Comparison of ENCODE assay signal across 28 cellular contexts in the genomic region with DNA sequence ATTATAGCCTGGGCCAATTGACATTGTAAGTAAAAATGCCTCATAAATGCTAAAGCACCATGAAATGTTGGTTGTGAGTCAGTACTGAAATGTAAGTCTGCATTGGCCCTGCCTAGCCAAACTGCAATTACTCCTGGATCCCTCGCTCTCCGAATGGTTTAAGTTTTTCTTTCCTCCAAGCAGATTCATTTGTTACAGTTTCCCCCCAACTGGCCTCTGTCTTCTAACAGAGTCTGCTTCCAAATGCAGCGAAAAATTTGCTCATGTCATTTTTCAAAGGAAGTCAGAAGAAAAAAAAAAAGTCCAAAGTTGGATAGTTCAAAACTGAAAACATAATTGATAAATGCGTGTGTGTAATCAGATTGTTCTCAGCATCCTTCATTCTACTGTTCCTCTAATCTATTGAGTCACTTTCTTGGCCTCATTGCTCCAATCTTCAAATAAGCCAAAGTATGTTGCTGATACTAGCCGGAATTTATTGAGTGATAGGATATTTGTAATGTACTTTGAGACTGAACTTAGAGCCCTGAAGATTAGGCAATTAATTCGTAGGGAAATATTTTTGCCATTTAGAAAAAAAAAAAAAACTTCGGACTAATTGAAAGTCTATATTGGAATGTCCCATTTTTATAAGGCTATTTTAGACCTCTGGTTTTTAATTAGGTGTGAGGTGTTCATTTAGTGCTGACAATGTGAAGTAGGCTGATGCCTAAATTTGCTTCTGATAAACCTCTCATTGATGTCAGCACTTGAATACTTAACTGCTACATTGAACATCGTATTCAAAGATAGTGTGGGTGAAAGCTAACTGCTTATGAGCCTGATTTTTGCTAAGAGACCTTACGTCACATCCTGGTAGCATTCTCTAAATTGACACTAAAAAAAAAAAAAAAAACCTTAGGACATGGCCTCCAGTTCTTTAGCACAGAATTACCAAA.
"Had no signal": no experiment of that assay in that cellular context is flagged by ENCODE, and none has a peak within 500 bp of the region (broad histone marks: within the 10 kb centered on the region; RNA-seq: fewer than 3 reads in every experiment).

No MANE protein-coding gene starts in this region.

- ATAC-seq: left colon; mucosa of descending colon; natural killer cell treated with Interleukin-12 subunit alpha and Interleukin-12 subunit beta and Interleukin-15 and Interleukin-18, amount 100 ng/mL, for 72 hours; stimulated activated naive B cell treated with anti-CD40 and anti-IgM and Interleukin-4, amounts not matched to agents 10 μg/mL and 1 μg/mL and 100 μg/mL, for 72 hours; upper lobe of right lung had no signal

- H3K4me3 ChIP-seq: breast epithelium, esophagus muscularis mucosa, lung, mucosa of descending colon, ovary, prostate gland, SK-N-MC, smooth muscle cell, suprapubic skin, tibial artery, upper lobe of right lung had no signal

- H3K27ac Mint-ChIP-seq: natural killer cell treated with Interleukin-12 subunit alpha and Interleukin-12 subunit beta and Interleukin-15 and Interleukin-18, amount 100 ng/mL, for 72 hours; stimulated activated naive B cell treated with anti-CD40 and anti-IgM and Interleukin-4, amounts not matched to agents 10 μg/mL and 1 μg/mL and 100 μg/mL, for 72 hours had no signal

- H3K9me3 Mint-ChIP-seq: natural killer cell treated with Interleukin-12 subunit alpha and Interleukin-12 subunit beta and Interleukin-15 and Interleukin-18, amount 100 ng/mL, for 72 hours; stimulated activated naive B cell treated with anti-CD40 and anti-IgM and Interleukin-4, amounts not matched to agents 10 μg/mL and 1 μg/mL and 100 μg/mL, for 72 hours had no signal

- H3K4me3 Mint-ChIP-seq: natural killer cell treated with Interleukin-12 subunit alpha and Interleukin-12 subunit beta and Interleukin-15 and Interleukin-18, amount 100 ng/mL, for 72 hours; stimulated activated naive B cell treated with anti-CD40 and anti-IgM and Interleukin-4, amounts not matched to agents 10 μg/mL and 1 μg/mL and 100 μg/mL, for 72 hours had no signal

- H3K36me3 ChIP-seq: breast epithelium, esophagus muscularis mucosa, neutrophil, ovary, prostate gland, suprapubic skin, tibial artery, upper lobe of right lung had no signal

- H3K4me1 ChIP-seq: breast epithelium, esophagus muscularis mucosa, prostate gland, suprapubic skin, tibial artery, upper lobe of right lung had no signal

- H3K27me3 ChIP-seq: ovary, suprapubic skin had no signal

- H3K27ac ChIP-seq: breast epithelium, esophagus muscularis mucosa, neutrophil, ovary, prostate gland, SK-N-MC, suprapubic skin, tibial artery, upper lobe of right lung, VCaP had no signal

- H3K36me3 Mint-ChIP-seq: natural killer cell treated with Interleukin-12 subunit alpha and Interleukin-12 subunit beta and Interleukin-15 and Interleukin-18, amount 100 ng/mL, for 72 hours; stimulated activated naive B cell treated with anti-CD40 and anti-IgM and Interleukin-4, amounts not matched to agents 10 μg/mL and 1 μg/mL and 100 μg/mL, for 72 hours had no signal

- DNase-seq: activated CD4-positive, alpha-beta T cell treated with anti-CD3 and anti-CD28 coated beads for 48 hours; activated CD4-positive, alpha-beta T cell treated with anti-CD3 and anti-CD28 coated beads, Interleukin-2, amount 50 U/mL, for 48 hours; activated CD8-positive, alpha-beta memory T cell treated with anti-CD3 and anti-CD28 coated beads for 24 hours; activated gamma-delta T cell; activated naive CD4-positive, alpha-beta T cell treated with anti-CD3 and anti-CD28 coated beads, Interleukin-2, amount 50 U/mL, for 16 hours; amygdala; dermis blood vessel endothelial cell; effector CD4-positive, alpha-beta T cell; hippocampal formation; left colon; mesendoderm; mucosa of descending colon; ovary; retina; stimulated activated CD4-positive, alpha-beta T cell treated with anti-CD3 and anti-CD28 coated beads, Interleukin-1b, Interleukin-23, amount 100 ng/mL, for 48 hours; stimulated activated naive B cell treated with anti-CD40 and anti-IgM and Interleukin-4, amounts not matched to agents 10 μg/mL and 1 μg/mL and 100 μg/mL, for 72 hours; tibial artery; upper lobe of right lung had no signal

- H3K9me3 ChIP-seq: breast epithelium, esophagus muscularis mucosa, mucosa of descending colon, neutrophil, ovary, prostate gland, suprapubic skin, tibial artery, upper lobe of right lung had no signal

- H3K4me1 Mint-ChIP-seq: stimulated activated naive B cell treated with anti-CD40 and anti-IgM and Interleukin-4, amounts not matched to agents 10 μg/mL and 1 μg/mL and 100 μg/mL, for 72 hours had no signal
